ENCODE assay signal across 15 cellular contexts in the genomic region with DNA sequence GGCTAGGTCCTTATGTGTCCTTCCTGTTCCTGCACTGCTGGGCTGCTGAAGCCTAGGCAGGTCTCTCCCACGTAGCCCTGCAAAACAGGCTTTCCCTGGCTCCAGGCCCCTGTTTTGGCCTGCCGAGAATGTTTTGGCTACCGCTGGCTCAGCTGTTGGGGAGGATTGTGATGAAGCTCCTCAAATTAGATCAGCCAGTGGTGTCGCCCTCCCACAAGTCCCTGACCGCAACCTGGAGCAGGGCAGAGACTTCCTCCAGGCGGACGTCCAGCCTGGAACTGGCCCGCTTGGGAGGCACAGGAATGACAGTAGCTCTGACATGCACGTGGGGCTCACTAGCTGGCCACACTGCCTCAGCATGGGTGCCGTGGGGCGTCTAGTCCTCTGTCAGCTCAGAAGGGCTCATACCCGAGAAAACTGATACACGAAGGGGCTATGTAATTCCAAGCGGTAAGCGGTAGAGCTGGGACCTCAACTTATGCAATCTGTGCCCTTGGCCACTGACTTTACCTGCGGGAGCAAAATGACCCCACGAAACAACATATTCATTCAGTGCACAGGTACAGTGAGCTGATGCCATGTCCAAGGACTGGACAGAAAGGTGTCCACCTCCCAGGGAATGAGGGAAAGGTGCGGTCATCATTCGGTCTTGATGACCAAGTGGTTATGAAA. TPM values are rescaled to one million over a fixed set of nuclear protein-coding genes. Genes with fewer than 3 reads are reported as not detected.
DNase-seq lines count a peak whose midpoint lies in the region; ATAC-seq and TF ChIP-seq lines count a peak whose summit lies in the region.
"Had no signal": no experiment of that assay in that cellular context is flagged by ENCODE, and none has a peak within 500 bp of the region (broad histone marks: within the 10 kb centered on the region; RNA-seq: fewer than 3 reads in every experiment).

No MANE protein-coding gene starts in this region.

- no peak for TF ChIP-seq EP300 in sigmoid colon (IDR thresholded peaks at IDR 0.05)

- H3K4me1 ChIP-seq in right lobe of liver (peaks cover 0 to 52% (median 24%) of the 10 kb centered on the region in 4 donors), sigmoid colon (peaks cover 0 to 74% (median 63%) of the 10 kb centered on the region in 4 donors)

- peak; percentile 85 for DNase-seq in AG10803 (ENCODE audit: low read depth)
- DNase-seq in right lobe of liver: peak; percentile 70 to 79 (median 78)
- DNase-seq in sigmoid colon: peak; percentile 88
- no peak for DNase-seq in NCI-H1436 treated with DMSO at 0.1 percent for 48 hours (lab: John Stamatoyannopoulos, UW)
- no peak for DNase-seq in epidermal melanocyte (ENCODE audit: insufficient read length, low spot score)
- no peak for DNase-seq in LoVo (ENCODE audit: low spot score)
- DNase-seq: activated CD8-positive, alpha-beta memory T cell treated with anti-CD3 and anti-CD28 coated beads, Interleukin-2, amount 50 U/mL, for 4 hours; cerebellar nuclear complex; HFFc6; NCI-H1092 had no signal

- H3K36me3 ChIP-seq in right lobe of liver: peaks cover 0 to 24% (median 3%) of the 10 kb centered on the region in 4 donors
- H3K36me3 ChIP-seq in sigmoid colon: no peaks in the 10 kb centered on the region

- H3K9me3 ChIP-seq in right lobe of liver: no peaks in the 10 kb centered on the region
- H3K9me3 ChIP-seq in sigmoid colon: no peaks in the 10 kb centered on the region

- WGBS in right lobe of liver (ENCODE audit: insufficient coverage, low coverage, low lambda C conversion rate, missing lambda C conversion rate): 27% methylated on average over 4 of the region's 19 CpGs
- WGBS in sigmoid colon, 2 donors: 87 to 92% methylated on average over 19 of the region's 19 CpGs

- H3K4me3 ChIP-seq in AG10803 (ENCODE audit: low read length) (no peak overlapping the region), right lobe of liver (no peak overlapping the region), sigmoid colon (no peak overlapping the region)

- H3K27ac ChIP-seq in right lobe of liver (peak overlapping the region; percentile 33 to 96 (median 89)), sigmoid colon (peak overlapping the region; percentile 90 to 99 (median 94))

- 0 out of 2 replicates have a peak, but pooled peaks have one; percentile 2 for TF ChIP-seq CTCF in AG10803 (conservative IDR thresholded peaks at IDR 0.05; ENCODE audit: low read length)
- TF ChIP-seq CTCF in right lobe of liver (IDR thresholded peaks at IDR 0.05): peak in 3 of 4 donors; percentile 7 to 24 (median 12)
- no peak for TF ChIP-seq CTCF in sigmoid colon (IDR thresholded peaks at IDR 0.05)

- intact Hi-C loops in right lobe of liver (cut with DNase I): loop anchor here in 1 of 2 donors (10.0 kb wide), 1 partner anchor 47 kb away; no protein-coding TSS in a partner anchor
- intact Hi-C loops in sigmoid colon (cut with DNase I): loop anchor here (5.0 kb wide), 1 partner anchor 34 kb away; no protein-coding TSS in a partner anchor

- ATAC-seq in esophagus mucosa (peak; percentile 4), right lobe of liver (peak; percentile 16 to 50 (median 24)), HG03457 (IDR thresholded peaks at IDR 0.05; ENCODE audit: unreplicated experiment) (no peak)

- H3K27me3 ChIP-seq in right lobe of liver (no peaks in the 10 kb centered on the region), sigmoid colon (no peaks in the 10 kb centered on the region)

- TF ChIP-seq POLR2A in right lobe of liver (IDR thresholded peaks at IDR 0.05) (no peak), sigmoid colon (IDR thresholded peaks at IDR 0.05) (no peak)

RNA-seq across cellular contexts. Expression of gene DHRS3, which starts 26.6 kb away (rescaled TPM):
- total RNA-seq in esophagus mucosa: 116 TPM
- total RNA-seq in right lobe of liver: 100 to 1,000 TPM; 132 to 252 (median 172) TPM
- 100 to 1,000 TPM in 1 of 4 donors, 10 to 100 TPM in 3; 47.1 to 102 (median 73.1) TPM for total RNA-seq in sigmoid colon
- polyA plus RNA-seq in sigmoid colon: 10 to 100 TPM; 34.8 to 47.9 (median 36.5) TPM

RNA-seq across cellular contexts. Expression of gene AADACL4, which starts 52.5 kb away (rescaled TPM):
- total RNA-seq in esophagus mucosa: not detected
- not detected for total RNA-seq in right lobe of liver
- total RNA-seq in sigmoid colon: not detected
- under 1 TPM in 1 of 3 donors, not detected in 2; 0.04 TPM for polyA plus RNA-seq in sigmoid colon
- total RNA-seq: endothelial cell of umbilical vein, HFFc6, NCI-H460, pulmonary artery endothelial cell had no signal
- polyA plus RNA-seq: endothelial cell of umbilical vein had no signal

Comparison
In these comparisons a context has a peak if more than half of its experiments do, and no peak if none do; other contexts are left out.
1. DNase-seq: peak in AG10803 (single experiment), right lobe of liver (3 of 3) and sigmoid colon (single experiment); none in NCI-H1436 treated with DMSO at 0.1 percent for 48 hours (single experiment), epidermal melanocyte (single experiment) and LoVo (single experiment).
2. CTCF ChIP-seq: peak in AG10803 (single experiment) and right lobe of liver (3 of 4); none in sigmoid colon (0 of 4).